Comparison of ENCODE assay signal across 18 cellular contexts in the genomic region with DNA sequence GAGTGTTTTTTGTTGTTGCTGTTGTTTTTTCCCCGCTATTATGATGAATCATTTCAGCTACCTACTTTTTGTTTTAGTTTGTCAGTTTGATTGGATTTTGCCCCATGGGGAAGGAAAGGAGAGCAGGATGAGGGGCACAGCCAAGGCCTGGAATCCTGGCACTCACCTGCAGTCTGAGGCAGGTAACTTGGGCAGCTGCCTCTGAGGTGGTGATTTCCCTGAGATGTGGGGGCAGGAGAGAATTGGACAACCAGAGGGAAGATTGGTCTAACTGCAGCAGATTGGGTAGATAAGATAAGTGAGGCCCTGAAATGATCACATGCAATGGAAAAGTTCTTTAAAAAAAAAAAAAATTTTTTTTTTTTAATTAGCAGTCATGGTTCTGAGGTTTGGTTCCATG. TPM values are rescaled to one million over a fixed set of nuclear protein-coding genes. Genes with fewer than 3 reads are reported as not detected.
DNase-seq lines count a peak whose midpoint lies in the region; ATAC-seq lines count a peak whose summit lies in the region.
"Had no signal": no experiment of that assay in that cellular context is flagged by ENCODE, and none has a peak within 500 bp of the region (broad histone marks: within the 10 kb centered on the region; RNA-seq: fewer than 3 reads in every experiment).

No MANE protein-coding gene starts in this region.

- H3K4me3 Mint-ChIP-seq in stimulated activated naive CD8-positive, alpha-beta T cell treated with anti-CD3 and anti-CD28 coated beads, Interleukin-15, Interleukin-2, amounts not matched to agents 100 ng/mL and 50 ng/mL, for 24 hours, result peak overlapping the region; percentile 34
- H3K4me3 Mint-ChIP-seq in activated CD4-positive, alpha-beta memory T cell treated with anti-CD3 and anti-CD28 coated beads for 36 hours, result no peak overlapping the region
- H3K4me3 Mint-ChIP-seq in memory B cell, result no peak overlapping the region
- H3K4me3 Mint-ChIP-seq: neural progenitor cell had no signal

- peak overlapping the region; percentile 100 for H3K27ac Mint-ChIP-seq in stimulated activated naive CD8-positive, alpha-beta T cell treated with anti-CD3 and anti-CD28 coated beads, Interleukin-15, Interleukin-2, amounts not matched to agents 100 ng/mL and 50 ng/mL, for 24 hours
- H3K27ac Mint-ChIP-seq in activated CD4-positive, alpha-beta memory T cell treated with anti-CD3 and anti-CD28 coated beads for 36 hours, result peak overlapping the region; percentile 100
- H3K27ac Mint-ChIP-seq in memory B cell, result peak overlapping the region; percentile 96
- H3K27ac Mint-ChIP-seq: neural progenitor cell had no signal

- DNase-seq in stimulated activated naive CD8-positive, alpha-beta T cell treated with anti-CD3 and anti-CD28 coated beads, Interleukin-15, Interleukin-2, amounts not matched to agents 100 U/mL and 50 U/mL, for 24 hours, result no peak
- DNase-seq in activated CD4-positive, alpha-beta memory T cell treated with anti-CD3 and anti-CD28 coated beads for 36 hours, result no peak
- DNase-seq in memory B cell (ENCODE audit: low spot score in 2 of 2) (no peak), mesenteric fat pad (ENCODE audit: low spot score) (no peak), GDM1 (lab: John Stamatoyannopoulos, UW) (no peak)
- DNase-seq: activated CD4-positive, alpha-beta T cell treated with anti-CD3 and anti-CD28 coated beads, Interleukin-2, amount 50 U/mL, for 4 hours; DMS 273 treated with DMSO at 0.1 percent for 48 hours; islet precursor cell; NCI-H226; Right ventricle myocardium superior; stimulated activated CD4-positive, alpha-beta T cell treated with anti-CD3 and anti-CD28 coated beads, Interleukin-15, amount 100 ng/mL, for 24 hours; substantia nigra had no signal

- H3K4me1 Mint-ChIP-seq in stimulated activated naive CD8-positive, alpha-beta T cell treated with anti-CD3 and anti-CD28 coated beads, Interleukin-15, Interleukin-2, amounts not matched to agents 100 ng/mL and 50 ng/mL, for 24 hours (ENCODE audit: low read depth), result peaks cover 56% of the 10 kb centered on the region
- peaks cover 37% of the 10 kb centered on the region for H3K4me1 Mint-ChIP-seq in activated CD4-positive, alpha-beta memory T cell treated with anti-CD3 and anti-CD28 coated beads for 36 hours (ENCODE audit: low read depth)
- H3K4me1 Mint-ChIP-seq in memory B cell, result peaks cover 31% of the 10 kb centered on the region

- CTCF ChIA-PET in activated CD4-positive, alpha-beta memory T cell treated with anti-CD3 and anti-CD28 coated beads for 36 hours (lab: Charles Lee), result interaction anchor here (1.9 kb wide), 1 partner anchor 275 kb away, joined by 9 read pairs; no protein-coding TSS in a partner anchor

- H3K27me3 Mint-ChIP-seq in stimulated activated naive CD8-positive, alpha-beta T cell treated with anti-CD3 and anti-CD28 coated beads, Interleukin-15, Interleukin-2, amounts not matched to agents 100 ng/mL and 50 ng/mL, for 24 hours, result no peaks in the 10 kb centered on the region
- no peaks in the 10 kb centered on the region for H3K27me3 Mint-ChIP-seq in activated CD4-positive, alpha-beta memory T cell treated with anti-CD3 and anti-CD28 coated beads for 36 hours
- H3K27me3 Mint-ChIP-seq in memory B cell, result no peaks in the 10 kb centered on the region

- intact Hi-C loops in activated CD4-positive, alpha-beta memory T cell treated with anti-CD3 and anti-CD28 coated beads for 36 hours (cut with micrococcal nuclease), result loop anchor here (10.0 kb wide), 2 partner anchors 61 to 479 kb away; no protein-coding TSS in a partner anchor

- POLR2A ChIA-PET in activated CD4-positive, alpha-beta memory T cell treated with anti-CD3 and anti-CD28 coated beads for 36 hours (lab: Charles Lee), result interaction anchor here (1.1 to 1.6 kb wide), 3 partner anchors 8 to 110 kb away, joined by 3 to 7 read pairs (median 5); no protein-coding TSS in a partner anchor

- ATAC-seq in stimulated activated naive CD8-positive, alpha-beta T cell treated with anti-CD3 and anti-CD28 coated beads, Interleukin-15, Interleukin-2, amounts not matched to agents 100 U/mL and 50 U/mL, for 24 hours, result no peak
- ATAC-seq in memory B cell (ENCODE audit: low read depth), result no peak
- ATAC-seq in GM19463 (IDR thresholded peaks at IDR 0.05; ENCODE audit: unreplicated experiment), result no peak
- ATAC-seq in GM21526 (IDR thresholded peaks at IDR 0.05; ENCODE audit: low FRiP score, unreplicated experiment), result no peak

- H3K36me3 Mint-ChIP-seq in stimulated activated naive CD8-positive, alpha-beta T cell treated with anti-CD3 and anti-CD28 coated beads, Interleukin-15, Interleukin-2, amounts not matched to agents 100 ng/mL and 50 ng/mL, for 24 hours (ENCODE audit: low read depth), result peaks cover 14% of the 10 kb centered on the region
- H3K36me3 Mint-ChIP-seq in activated CD4-positive, alpha-beta memory T cell treated with anti-CD3 and anti-CD28 coated beads for 36 hours, result peaks cover 10% of the 10 kb centered on the region
- H3K36me3 Mint-ChIP-seq in memory B cell, result peaks cover 5% of the 10 kb centered on the region
- H3K36me3 Mint-ChIP-seq: neural progenitor cell had no signal

- H3K9me3 Mint-ChIP-seq in stimulated activated naive CD8-positive, alpha-beta T cell treated with anti-CD3 and anti-CD28 coated beads, Interleukin-15, Interleukin-2, amounts not matched to agents 100 ng/mL and 50 ng/mL, for 24 hours, result no peaks in the 10 kb centered on the region
- H3K9me3 Mint-ChIP-seq in activated CD4-positive, alpha-beta memory T cell treated with anti-CD3 and anti-CD28 coated beads for 36 hours, result no peaks in the 10 kb centered on the region
- no peaks in the 10 kb centered on the region for H3K9me3 Mint-ChIP-seq in memory B cell
- H3K9me3 Mint-ChIP-seq: neural progenitor cell had no signal

RNA-seq across cellular contexts. Expression of a gene that starts 1.5 kb away (rescaled TPM):
- total RNA-seq in activated CD4-positive, alpha-beta memory T cell treated with anti-CD3 and anti-CD28 coated beads for 36 hours, result 10 to 100 TPM; 14.0 to 14.3 TPM
- 1.3 TPM for total RNA-seq in mesenteric fat pad
- total RNA-seq: cardiac muscle cell, fibroblast of lung had no signal

RNA-seq across cellular contexts. Expression of a gene that starts 31.9 kb away (rescaled TPM):
- total RNA-seq in activated CD4-positive, alpha-beta memory T cell treated with anti-CD3 and anti-CD28 coated beads for 36 hours, result 10 to 100 TPM; 18.6 to 20.4 TPM
- 44.8 TPM for total RNA-seq in mesenteric fat pad

RNA-seq across cellular contexts. Expression of a gene that starts 31.9 kb away (rescaled TPM):
- 10 to 100 TPM; 90.2 to 91.8 TPM for total RNA-seq in activated CD4-positive, alpha-beta memory T cell treated with anti-CD3 and anti-CD28 coated beads for 36 hours
- 59.3 TPM for total RNA-seq in mesenteric fat pad
